In the genomic region with DNA sequence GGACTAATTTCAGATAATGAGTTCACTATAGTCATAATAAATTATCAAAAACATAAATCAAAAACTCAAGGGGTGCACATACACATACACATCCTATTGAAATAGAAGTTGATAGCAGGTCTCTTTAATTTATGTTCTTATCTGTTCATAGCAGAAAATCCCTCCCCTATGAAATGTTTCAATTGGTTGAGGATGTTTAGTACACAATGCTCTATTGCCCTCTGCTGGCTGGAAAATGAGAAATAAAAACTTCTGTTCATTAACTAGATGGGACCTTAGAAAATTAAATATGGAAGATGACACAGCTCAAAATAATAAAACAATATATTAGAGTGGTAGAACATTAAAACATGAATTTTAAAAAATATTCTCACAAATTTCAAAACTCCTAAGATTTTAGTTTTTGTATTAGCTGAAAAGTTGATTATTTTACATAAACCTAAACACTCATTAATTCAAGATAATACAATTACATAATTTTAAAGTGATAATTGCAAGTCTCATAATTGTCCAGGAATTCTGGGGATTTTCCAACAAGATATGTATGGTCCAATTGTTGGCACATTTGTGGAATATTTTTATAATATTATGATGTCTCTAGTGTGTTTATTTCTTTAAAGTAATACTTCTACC, we compare ENCODE assay signal across 9 cellular contexts.
DNase-seq lines count a peak whose midpoint lies in the region; ATAC-seq and TF ChIP-seq lines count a peak whose summit lies in the region.
"Had no signal": no experiment of that assay in that cellular context is flagged by ENCODE, and none has a peak within 500 bp of the region (broad histone marks: within the 10 kb centered on the region; RNA-seq: fewer than 3 reads in every experiment).

No MANE protein-coding gene starts in this region.

- H3K27ac ChIP-seq in SJCRH30, result no peak overlapping the region
- no peak overlapping the region for H3K27ac ChIP-seq in stomach

- no peak overlapping the region for H3K27ac Mint-ChIP-seq in activated T-helper 2 cell treated with anti-CD3 and anti-CD28 coated beads, Interferon-gamma antibody, Interleukin-2, Interleukin-4, amounts not matched to agents 10 μg/mL and 5 μg/mL and 100 μg/mL, durations not matched to agents 14 hours and 24 hours and 36 hours
- H3K27ac Mint-ChIP-seq: dendritic cell treated with granulocyte-macrophage colony-stimulating factor and Interleukin-4, amounts not matched to agents 40 ng/mL and 50 ng/mL, for 4 days had no signal

- H3K27me3 ChIP-seq in SJCRH30, result no peaks in the 10 kb centered on the region
- no peaks in the 10 kb centered on the region for H3K27me3 ChIP-seq in stomach

- TF ChIP-seq EP300 in stomach (IDR thresholded peaks at IDR 0.05), result no peak

- H3K4me1 ChIP-seq in SJCRH30, result peaks cover 5% of the 10 kb centered on the region; the same call in 1 of the 2 replicates
- no peaks in the 10 kb centered on the region for H3K4me1 ChIP-seq in stomach

- CTCF ChIA-PET in AG04449 (lab: Yijun Ruan, JAX), result interaction anchor here (0.6 to 6.4 kb wide), 18 partner anchors 8 to 1930 kb away, joined by 3 to 91 read pairs (median 4); no protein-coding TSS in a partner anchor

- H3K36me3 ChIP-seq in SJCRH30, result no peaks in the 10 kb centered on the region
- H3K36me3 ChIP-seq in stomach, result no peaks in the 10 kb centered on the region

- TF ChIP-seq POLR2A in stomach (IDR thresholded peaks at IDR 0.05), result no peak

- H3K4me1 Mint-ChIP-seq in activated T-helper 2 cell treated with anti-CD3 and anti-CD28 coated beads, Interferon-gamma antibody, Interleukin-2, Interleukin-4, amounts not matched to agents 10 μg/mL and 5 μg/mL and 100 μg/mL, durations not matched to agents 14 hours and 24 hours and 36 hours (ENCODE audit: low read depth), result no peaks in the 10 kb centered on the region

- intact Hi-C loops in stomach (cut with DNase I; ENCODE audit: low total_unique reads), result loop anchor here (5.0 kb wide), 1 partner anchor 371 kb away; no protein-coding TSS in a partner anchor
- intact Hi-C loops in activated T-helper 2 cell treated with anti-CD3 and anti-CD28 coated beads, Interferon-gamma antibody, Interleukin-2, Interleukin-4, amounts not matched to agents 10 μg/mL and 5 μg/mL and 100 μg/mL, durations not matched to agents 14 hours and 24 hours and 36 hours (cut with micrococcal nuclease), result loop anchor here (2.0 kb wide), 1 partner anchor 372 kb away; no protein-coding TSS in a partner anchor

- no peaks in the 10 kb centered on the region for H3K9me3 Mint-ChIP-seq in activated T-helper 2 cell treated with anti-CD3 and anti-CD28 coated beads, Interferon-gamma antibody, Interleukin-2, Interleukin-4, amounts not matched to agents 10 μg/mL and 5 μg/mL and 100 μg/mL, durations not matched to agents 14 hours and 24 hours and 36 hours
- H3K9me3 Mint-ChIP-seq: dendritic cell treated with granulocyte-macrophage colony-stimulating factor and Interleukin-4, amounts not matched to agents 40 ng/mL and 50 ng/mL, for 4 days had no signal

- no peaks in the 10 kb centered on the region for H3K36me3 Mint-ChIP-seq in activated T-helper 2 cell treated with anti-CD3 and anti-CD28 coated beads, Interferon-gamma antibody, Interleukin-2, Interleukin-4, amounts not matched to agents 10 μg/mL and 5 μg/mL and 100 μg/mL, durations not matched to agents 14 hours and 24 hours and 36 hours (ENCODE audit: low read depth)

- ATAC-seq in GM18861 (IDR thresholded peaks at IDR 0.05; ENCODE audit: unreplicated experiment) (peak; percentile 75), HG03095 (IDR thresholded peaks at IDR 0.05; ENCODE audit: unreplicated experiment) (no peak)

- peak; percentile 40 for TF ChIP-seq CTCF in AG04449 (IDR thresholded peaks at IDR 0.05; ENCODE audit: insufficient read depth, low read length, missing control alignments)
- TF ChIP-seq CTCF in LNCAP (IDR thresholded peaks at IDR 0.05), result peak; percentile 66
- peak in 5 of 7 experiments; percentile 6 to 52 (median 47) for TF ChIP-seq CTCF in stomach (IDR thresholded peaks at IDR 0.05)

- no peaks in the 10 kb centered on the region for H3K27me3 Mint-ChIP-seq in activated T-helper 2 cell treated with anti-CD3 and anti-CD28 coated beads, Interferon-gamma antibody, Interleukin-2, Interleukin-4, amounts not matched to agents 10 μg/mL and 5 μg/mL and 100 μg/mL, durations not matched to agents 14 hours and 24 hours and 36 hours (ENCODE audit: low read depth)
- H3K27me3 Mint-ChIP-seq: dendritic cell treated with granulocyte-macrophage colony-stimulating factor and Interleukin-4, amounts not matched to agents 40 ng/mL and 50 ng/mL, for 4 days had no signal

- POLR2A ChIA-PET in AG04449 (lab: Yijun Ruan, JAX), result no interaction called here

- no peak overlapping the region for H3K4me3 Mint-ChIP-seq in activated T-helper 2 cell treated with anti-CD3 and anti-CD28 coated beads, Interferon-gamma antibody, Interleukin-2, Interleukin-4, amounts not matched to agents 10 μg/mL and 5 μg/mL and 100 μg/mL, durations not matched to agents 14 hours and 24 hours and 36 hours (ENCODE audit: low read depth)
- H3K4me3 Mint-ChIP-seq: dendritic cell treated with granulocyte-macrophage colony-stimulating factor and Interleukin-4, amounts not matched to agents 40 ng/mL and 50 ng/mL, for 4 days had no signal

- no peak for DNase-seq in AG04449 (ENCODE audit: low read depth, low spot score)
- DNase-seq in SJCRH30, result peak; percentile 13 to 75
- DNase-seq in fibroblast of the conjunctiva (ENCODE audit: low read depth), result peak; percentile 44
- no peak for DNase-seq in stomach
- no peak for DNase-seq in activated T-helper 2 cell treated with anti-CD3 and anti-CD28 coated beads, Interferon-gamma antibody, Interleukin-2, Interleukin-4, amounts not matched to agents 10 μg/mL and 5 μg/mL and 100 μg/mL, durations not matched to agents 14 hours and 24 hours and 36 hours (ENCODE audit: low spot score)

- H3K4me3 ChIP-seq in AG04449 (ENCODE audit: low read depth, low read length) (no peak overlapping the region), SJCRH30 (no peak overlapping the region), stomach (no peak overlapping the region)

- H3K9me3 ChIP-seq in SJCRH30 (replicated peaks) (no peaks in the 10 kb centered on the region), stomach (no peaks in the 10 kb centered on the region)

Comparison
In these comparisons a context has a peak if more than half of its experiments do, and no peak if none do; other contexts are left out.
1. DNase-seq: peak in SJCRH30 (2 of 2) and fibroblast of the conjunctiva (single experiment); none in AG04449 (single experiment), stomach (single experiment) and activated T-helper 2 cell treated with anti-CD3 and anti-CD28 coated beads, Interferon-gamma antibody, Interleukin-2, Interleukin-4, amounts not matched to agents 10 μg/mL and 5 μg/mL and 100 μg/mL, durations not matched to agents 14 hours and 24 hours and 36 hours (single experiment).
2. Peak in every context shown above with its lines, with median percentiles within 50 percentile points of each other: CTCF ChIP-seq.